Comparison of ENCODE assay signal across 22 cellular contexts in the genomic region with DNA sequence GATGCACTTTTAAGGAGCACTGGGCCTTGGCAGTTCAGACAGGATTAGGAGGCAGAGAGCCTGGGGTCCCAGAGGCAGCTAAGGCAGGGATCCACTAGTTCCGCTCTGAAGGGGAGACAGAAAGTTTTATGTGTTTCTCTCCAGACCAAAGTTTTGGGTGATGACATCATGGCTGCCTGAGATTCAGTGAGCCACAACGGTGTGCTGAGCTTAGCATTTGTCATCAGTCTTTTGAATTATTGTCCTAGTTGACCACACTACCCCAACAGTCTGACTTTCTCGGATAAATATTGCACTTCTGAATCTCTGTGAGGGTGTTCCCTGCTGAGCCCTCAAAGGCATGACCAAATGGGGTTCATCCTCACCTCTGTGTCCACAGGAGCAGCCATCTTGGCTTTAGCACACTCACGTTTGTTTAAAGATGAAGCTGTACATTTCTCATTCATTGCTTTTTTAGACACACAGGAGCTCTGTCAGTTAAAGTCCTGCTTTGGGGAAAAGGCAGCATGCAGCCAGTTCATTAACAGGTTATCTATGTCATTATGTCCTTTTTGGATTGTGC.
DNase-seq lines count a peak whose midpoint lies in the region; ATAC-seq lines count a peak whose summit lies in the region.
"Had no signal": no experiment of that assay in that cellular context is flagged by ENCODE, and none has a peak within 500 bp of the region (broad histone marks: within the 10 kb centered on the region; RNA-seq: fewer than 3 reads in every experiment).

No MANE protein-coding gene starts in this region.

- no peaks in the 10 kb centered on the region for H3K4me1 ChIP-seq in adipocyte (ENCODE audit: control insufficient read depth, insufficient read depth, low read length)

- DNase-seq in A172 (ENCODE audit: low spot score) (peak; percentile 70), HCEC 1CT (peak; percentile 12), adipocyte (ENCODE audit: low read depth) (peak; percentile 44), islet precursor cell (peak; percentile 72)
- DNase-seq in stimulated activated naive CD4-positive, alpha-beta T cell treated with Interleukin-2 at 50 U/mL for 16 hours (lab: John Stamatoyannopoulos, UW): no peak
- DNase-seq: activated CD4-positive, alpha-beta T cell treated with anti-CD3 and anti-CD28 coated beads, Interleukin-2, amount 50 U/mL, for 4 hours; activated T-cell treated with anti-CD3 and anti-CD28 coated beads, Interleukin-2, amount 50 U/mL, for 72 hours; CD4-positive, alpha-beta T cell; endodermal cell; foreskin melanocyte; GDM1; NCI-H1694; NCI-H345; SHP77 treated with DMSO at 0.1 percent for 48 hours; stimulated activated naive CD4-positive, alpha-beta T cell; T1000; trophoblast cell had no signal

- ATAC-seq in GM19395 (IDR thresholded peaks at IDR 0.05; ENCODE audit: unreplicated experiment): no peak
- no peak for ATAC-seq in GM19455 (IDR thresholded peaks at IDR 0.05; ENCODE audit: unreplicated experiment)
- ATAC-seq in GM19324 (IDR thresholded peaks at IDR 0.05; ENCODE audit: low FRiP score, unreplicated experiment): no peak
- ATAC-seq: activated T-cell treated with anti-CD3 and anti-CD28 coated beads, Interleukin-2, amount 50 U/mL, for 72 hours; GM23338; natural killer cell treated with Interleukin-12 subunit alpha and Interleukin-12 subunit beta and Interleukin-15 and Interleukin-18, amount 100 ng/mL, for 72 hours had no signal

- H3K9ac ChIP-seq in adipocyte (ENCODE audit: low read length): no peak overlapping the region

- no peaks in the 10 kb centered on the region for H3K27me3 ChIP-seq in adipocyte (replicated peaks; ENCODE audit: control insufficient read depth, insufficient read depth, low read length)

- peaks cover 5% of the 10 kb centered on the region for H3K9me3 ChIP-seq in adipocyte (ENCODE audit: control insufficient read depth, low read length)

- no peak overlapping the region for H3K4me3 ChIP-seq in adipocyte (ENCODE audit: low read length)
- H3K4me3 ChIP-seq: GM23338 had no signal

- H3K36me3 ChIP-seq in adipocyte (ENCODE audit: control insufficient read depth, insufficient read depth, low read length, severe bottlenecking): peaks cover 4% of the 10 kb centered on the region
